13 cellular contexts compared by ENCODE assay signal in the genomic region with DNA sequence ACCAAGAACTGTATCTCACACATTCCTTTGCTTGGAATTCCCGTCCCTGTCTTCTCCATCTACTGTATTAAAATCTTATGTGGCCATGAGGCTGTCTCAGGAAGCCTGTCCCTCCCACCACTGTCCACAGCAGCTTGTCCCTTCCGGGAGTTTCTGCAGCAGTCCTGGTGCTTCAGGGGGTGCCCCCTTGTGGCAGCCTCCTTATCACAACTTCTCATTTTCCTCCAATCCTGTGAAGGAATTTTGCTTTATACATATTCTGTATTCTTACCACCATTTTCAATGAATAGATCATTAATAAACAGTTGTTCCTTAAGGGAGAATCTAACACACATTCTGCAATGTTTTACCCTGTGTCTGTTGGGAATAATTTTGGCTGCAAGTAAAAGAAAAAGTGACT.
A peak's percentile ranks its signal among the peaks of the same experiment; 100 is the strongest.
DNase-seq lines count a peak whose midpoint lies in the region; ATAC-seq and TF ChIP-seq lines count a peak whose summit lies in the region.
"Had no signal": no experiment of that assay in that cellular context is flagged by ENCODE, and none has a peak within 500 bp of the region (broad histone marks: within the 10 kb centered on the region; RNA-seq: fewer than 3 reads in every experiment).

No MANE protein-coding gene starts in this region.

- no peaks in the 10 kb centered on the region for H3K4me1 Mint-ChIP-seq in activated CD4-positive, alpha-beta memory T cell treated with anti-CD3 and anti-CD28 coated beads for 36 hours (ENCODE audit: low read depth)
- H3K4me1 Mint-ChIP-seq: IgD-negative memory B cell had no signal

- H2AFZ ChIP-seq in OCI-LY3 (ENCODE audit: low read depth, low read length), result no peak overlapping the region

- no peak for ATAC-seq in stimulated activated naive CD8-positive, alpha-beta T cell treated with anti-CD3 and anti-CD28 coated beads, Interleukin-15, Interleukin-2, amounts not matched to agents 100 U/mL and 50 U/mL, for 24 hours
- ATAC-seq in HG02973 (IDR thresholded peaks at IDR 0.05; ENCODE audit: unreplicated experiment), result no peak
- ATAC-seq: effector memory CD8-positive, alpha-beta T cell; lower lobe of right lung had no signal

- H3K9ac ChIP-seq in OCI-LY3 (ENCODE audit: low read length), result no peak overlapping the region

- TF ChIP-seq CTCF in AG09319 (IDR thresholded peaks at IDR 0.05; ENCODE audit: low read depth, low read length), result peak; percentile 13
- TF ChIP-seq CTCF in GM12872 (IDR thresholded peaks at IDR 0.05; ENCODE audit: insufficient read depth, low read depth, low read length), result peak; percentile 55; the same call in 2 of the 3 replicates
- peak; percentile 55 for TF ChIP-seq CTCF in OCI-LY3 (IDR thresholded peaks at IDR 0.05; ENCODE audit: low read depth, low read length)
- peak; percentile 18 for TF ChIP-seq CTCF in fibroblast of villous mesenchyme (IDR thresholded peaks at IDR 0.05; ENCODE audit: insufficient read depth, low read depth, low read length)
- no peak for TF ChIP-seq CTCF in RWPE1 (conservative IDR thresholded peaks at IDR 0.05; ENCODE audit: low read depth)

- H4K20me1 ChIP-seq in OCI-LY3 (ENCODE audit: insufficient read depth, low read length), result no peaks in the 10 kb centered on the region

- H3K27ac ChIP-seq in OCI-LY3 (ENCODE audit: low read length) (no peak overlapping the region), RWPE1 (no peak overlapping the region)
- H3K27ac ChIP-seq: lower lobe of right lung had no signal

- H3K4me3 ChIP-seq in OCI-LY3 (ENCODE audit: low read length), result no peak overlapping the region
- H3K4me3 ChIP-seq in fibroblast of villous mesenchyme (ENCODE audit: low read depth, low read length), result no peak overlapping the region
- H3K4me3 ChIP-seq: lower lobe of right lung had no signal

- CTCF ChIA-PET in RWPE1 (lab: Yijun Ruan, JAX), result no interaction called here
- CTCF ChIA-PET in activated CD4-positive, alpha-beta memory T cell treated with anti-CD3 and anti-CD28 coated beads for 36 hours (lab: Charles Lee), result no interaction called here

- intact Hi-C loops in activated CD4-positive, alpha-beta memory T cell treated with anti-CD3 and anti-CD28 coated beads for 36 hours (cut with micrococcal nuclease), result no loop called here

- H3K4me1 ChIP-seq in OCI-LY3 (ENCODE audit: low read length), result peaks cover 13% of the 10 kb centered on the region
- H3K4me1 ChIP-seq: lower lobe of right lung had no signal

- no peaks in the 10 kb centered on the region for H3K9me3 ChIP-seq in OCI-LY3 (ENCODE audit: insufficient read depth, low read length)
- H3K9me3 ChIP-seq: lower lobe of right lung had no signal

- no peaks in the 10 kb centered on the region for H3K9me3 Mint-ChIP-seq in activated CD4-positive, alpha-beta memory T cell treated with anti-CD3 and anti-CD28 coated beads for 36 hours

- no peak for DNase-seq in AG09319 (ENCODE audit: extremely low read depth, low read depth)
- no peak for DNase-seq in fibroblast of villous mesenchyme (ENCODE audit: low read depth)
- DNase-seq in stimulated activated naive CD8-positive, alpha-beta T cell treated with anti-CD3 and anti-CD28 coated beads, Interleukin-15, Interleukin-2, amounts not matched to agents 100 U/mL and 50 U/mL, for 24 hours, result no peak
- DNase-seq in RWPE1 (ENCODE audit: low spot score), result no peak
- no peak for DNase-seq in activated CD4-positive, alpha-beta memory T cell treated with anti-CD3 and anti-CD28 coated beads for 36 hours
- DNase-seq: DMS153; effector memory CD8-positive, alpha-beta T cell; GOT3; lower lobe of right lung had no signal

- H3K27me3 Mint-ChIP-seq in activated CD4-positive, alpha-beta memory T cell treated with anti-CD3 and anti-CD28 coated beads for 36 hours, result peaks cover 3% of the 10 kb centered on the region

- H3K36me3 ChIP-seq in OCI-LY3 (replicated peaks; ENCODE audit: low read depth, low read length), result no peaks in the 10 kb centered on the region
- H3K36me3 ChIP-seq: lower lobe of right lung had no signal

- no peak overlapping the region for H3K4me3 Mint-ChIP-seq in activated CD4-positive, alpha-beta memory T cell treated with anti-CD3 and anti-CD28 coated beads for 36 hours
- H3K4me3 Mint-ChIP-seq: effector memory CD8-positive, alpha-beta T cell; IgD-negative memory B cell had no signal

- peaks cover 23% of the 10 kb centered on the region for H3K27me3 ChIP-seq in OCI-LY3 (ENCODE audit: low read depth, low read length)

- H3K4me2 ChIP-seq in OCI-LY3 (ENCODE audit: low read length), result no peak overlapping the region

- POLR2A ChIA-PET in RWPE1 (lab: Yijun Ruan, JAX; ENCODE audit: low non-redundant PET), result no interaction called here
- POLR2A ChIA-PET in activated CD4-positive, alpha-beta memory T cell treated with anti-CD3 and anti-CD28 coated beads for 36 hours (lab: Charles Lee), result no interaction called here

- no peak overlapping the region for H3K27ac Mint-ChIP-seq in activated CD4-positive, alpha-beta memory T cell treated with anti-CD3 and anti-CD28 coated beads for 36 hours
- H3K27ac Mint-ChIP-seq: effector memory CD8-positive, alpha-beta T cell; IgD-negative memory B cell had no signal

- no peaks in the 10 kb centered on the region for H3K36me3 Mint-ChIP-seq in activated CD4-positive, alpha-beta memory T cell treated with anti-CD3 and anti-CD28 coated beads for 36 hours
- H3K36me3 Mint-ChIP-seq: IgD-negative memory B cell had no signal

- no peaks in the 10 kb centered on the region for H3K79me2 ChIP-seq in OCI-LY3 (ENCODE audit: low read length)
